In genomic region chr20:25470045-25470444, GRCh38 we compare ENCODE assay signal across 8 cellular contexts.
DNase-seq lines count a peak whose midpoint lies in the region; ATAC-seq and TF ChIP-seq lines count a peak whose summit lies in the region.

No MANE protein-coding gene starts in this region.

- H3K36me3 ChIP-seq in DOHH2 (ENCODE audit: control insufficient read depth, low read length): no peaks in the 10 kb centered on the region
- no peaks in the 10 kb centered on the region for H3K36me3 ChIP-seq in MM.1S (replicated peaks; ENCODE audit: insufficient read depth, low read length)
- H3K36me3 ChIP-seq in iPS DF 6.9 (ENCODE audit: control insufficient read depth, insufficient read depth, low read length): peaks cover 20% of the 10 kb centered on the region

- H3K4me3 ChIP-seq in DOHH2 (ENCODE audit: low read length) (no peak overlapping the region), MM.1S (ENCODE audit: low read length) (no peak overlapping the region), iPS DF 6.9 (ENCODE audit: low read length) (no peak overlapping the region)

- H3F3A ChIP-seq in DOHH2 (ENCODE audit: control insufficient read depth, insufficient read depth): no peaks in the 10 kb centered on the region
- no peaks in the 10 kb centered on the region for H3F3A ChIP-seq in MM.1S (ENCODE audit: insufficient read depth, low read length)

- no peaks in the 10 kb centered on the region for H3K9me2 ChIP-seq in DOHH2 (replicated peaks; ENCODE audit: control insufficient read depth, low read length)
- no peaks in the 10 kb centered on the region for H3K9me2 ChIP-seq in MM.1S (replicated peaks; ENCODE audit: insufficient read depth, low read length)

- WGBS in iPS DF 6.9 (ENCODE audit: insufficient coverage, insufficient read length): no CpG with 5 or more reads among the region's 13 CpGs

- TF ChIP-seq CTCF in DOHH2 (IDR thresholded peaks at IDR 0.05; ENCODE audit: low read depth, low read length, poor library complexity, severe bottlenecking): peak; percentile 65
- TF ChIP-seq CTCF in GM20000 (IDR thresholded peaks at IDR 0.05; ENCODE audit: extremely low read depth, missing control alignments): peak; percentile 65
- peak; percentile 22 for TF ChIP-seq CTCF in MM.1S (IDR thresholded peaks at IDR 0.05; ENCODE audit: low read length)

- H4K20me1 ChIP-seq in DOHH2 (ENCODE audit: control insufficient read depth, insufficient read depth, low read depth, low read length): no peaks in the 10 kb centered on the region
- H4K20me1 ChIP-seq in MM.1S (ENCODE audit: insufficient read depth, low read length): no peaks in the 10 kb centered on the region

- H3K9me3 ChIP-seq in DOHH2 (ENCODE audit: control insufficient read depth, insufficient read depth, low read length) (no peaks in the 10 kb centered on the region), MM.1S (replicated peaks; ENCODE audit: insufficient read depth, low read length) (no peaks in the 10 kb centered on the region), iPS DF 6.9 (ENCODE audit: control insufficient read depth, insufficient read depth, low read length) (no peaks in the 10 kb centered on the region)

- no peak for ATAC-seq in GM18861 (IDR thresholded peaks at IDR 0.05; ENCODE audit: unreplicated experiment)
- no peak for ATAC-seq in HG03159 (IDR thresholded peaks at IDR 0.05; ENCODE audit: unreplicated experiment)

- DNase-seq in GM20000 (ENCODE audit: low spot score) (peak; percentile 76), MM.1S (peak; percentile 32), activated T-cell treated with anti-CD3 and anti-CD28 coated beads for 24 hours (ENCODE audit: low read depth) (peak; percentile 14), iPS DF 6.9 (ENCODE audit: low read depth, low spot score) (peak; percentile 47), NCI-H1694 treated with DMSO at 0.1 percent for 48 hours (lab: John Stamatoyannopoulos, UW) (no peak)

- no peaks in the 10 kb centered on the region for H3K79me2 ChIP-seq in DOHH2 (ENCODE audit: control insufficient read depth, low read length)
- no peaks in the 10 kb centered on the region for H3K79me2 ChIP-seq in MM.1S (ENCODE audit: low read length)

- H3K27me3 ChIP-seq in DOHH2 (ENCODE audit: control insufficient read depth, low read length) (no peaks in the 10 kb centered on the region), MM.1S (replicated peaks; ENCODE audit: insufficient read depth, low read length) (no peaks in the 10 kb centered on the region), iPS DF 6.9 (ENCODE audit: control insufficient read depth, insufficient read depth, low read length) (no peaks in the 10 kb centered on the region)

- H3K4me1 ChIP-seq in DOHH2 (ENCODE audit: control insufficient read depth, low read length) (no peaks in the 10 kb centered on the region), MM.1S (ENCODE audit: low read length) (no peaks in the 10 kb centered on the region), iPS DF 6.9 (ENCODE audit: control insufficient read depth, insufficient read depth, low read length) (no peaks in the 10 kb centered on the region)

- H3K4me2 ChIP-seq in DOHH2 (ENCODE audit: low read length) (no peak overlapping the region), MM.1S (ENCODE audit: low read depth, low read length) (no peak overlapping the region)

- H3K27ac ChIP-seq in DOHH2 (ENCODE audit: low read depth, low read length) (no peak overlapping the region), MM.1S (ENCODE audit: low read length) (no peak overlapping the region), iPS DF 6.9 (ENCODE audit: low read length) (no peak overlapping the region)

- H3K9ac ChIP-seq in MM.1S (ENCODE audit: low read length): no peak overlapping the region

- no peak overlapping the region for H2AFZ ChIP-seq in MM.1S (ENCODE audit: low read length)
